16 cellular contexts compared by ENCODE assay signal in the genomic region with DNA sequence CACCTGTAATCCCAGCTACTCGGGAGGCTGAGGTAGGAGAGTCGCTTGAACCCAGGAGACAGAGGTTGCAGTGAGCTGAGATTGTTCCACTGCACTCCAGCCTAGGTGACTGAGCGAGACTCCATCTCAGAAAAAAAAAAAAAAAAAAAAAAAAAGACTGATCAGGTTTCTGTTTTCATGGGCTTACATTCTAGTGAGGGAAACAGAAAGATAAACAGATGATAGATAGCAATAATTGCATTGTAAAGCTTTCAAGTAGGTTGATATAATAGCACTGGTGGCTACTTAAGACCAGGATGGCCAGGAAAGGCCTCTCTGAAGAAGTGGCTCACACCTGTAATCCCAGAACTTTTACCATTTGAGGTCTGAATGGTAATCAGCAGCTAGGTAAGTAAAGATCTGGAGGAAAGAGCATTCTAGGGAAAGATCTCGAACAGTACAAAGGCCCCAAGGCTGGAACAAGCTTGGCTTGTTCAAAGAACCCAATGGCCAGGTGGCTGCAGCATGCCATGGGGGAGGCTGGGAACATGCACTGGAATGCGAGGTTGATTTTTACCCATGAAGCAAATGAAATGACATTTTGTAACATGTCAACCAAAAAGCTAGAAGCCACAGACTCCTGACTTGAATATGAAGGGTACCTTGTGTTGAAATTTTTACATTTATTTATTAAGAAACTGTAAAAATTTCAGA.
"Had no signal": no experiment of that assay in that cellular context is flagged by ENCODE, and none has a peak within 500 bp of the region (broad histone marks: within the 10 kb centered on the region; RNA-seq: fewer than 3 reads in every experiment).

No MANE protein-coding gene starts in this region.

- H3K27ac ChIP-seq: SJSA1 had no signal

- H3K4me3 ChIP-seq: adrenal gland, SJSA1 had no signal

- H3K36me3 ChIP-seq: adrenal gland, SJSA1 had no signal

- H3K9me3 ChIP-seq: adrenal gland, SJSA1 had no signal

- H3K4me1 ChIP-seq: adrenal gland, SJSA1 had no signal

- H3K27me3 ChIP-seq: adrenal gland had no signal

- DNase-seq: activated CD4-positive, alpha-beta T cell treated with anti-CD3 and anti-CD28 coated beads for 4 hours; activated CD8-positive, alpha-beta memory T cell treated with anti-CD3 and anti-CD28 coated beads, Interleukin-2, amount 50 U/mL, for 48 hours; activated CD8-positive, alpha-beta T cell treated with anti-CD3 and anti-CD28 coated beads, Interleukin-2, amount 10 ng/mL, durations not matched to agents 7 days and 5 days; activated naive CD4-positive, alpha-beta T cell treated with anti-CD3 and anti-CD28 coated beads, Interleukin-2, amount 50 U/mL, for 16 hours; activated naive CD8-positive, alpha-beta T cell treated with anti-CD3 and anti-CD28 coated beads, Interleukin-2, amount 10 ng/mL, durations not matched to agents 7 days and 5 days; activated T-cell treated with anti-CD3 and anti-CD28 coated beads, Interleukin-2, amount 50 U/mL, for 1 hour; adrenal gland; caudate nucleus; MM.1S; NCI-H1694; NCI-H2081; NCI-H446; NCI-H526; PC-3; SHP77 had no signal
